26 cellular contexts compared by ENCODE assay signal in genomic region chr2:49860170-49860569, GRCh38.
"Had no signal": no experiment of that assay in that cellular context is flagged by ENCODE, and none has a peak within 500 bp of the region (broad histone marks: within the 10 kb centered on the region; RNA-seq: fewer than 3 reads in every experiment).

No MANE protein-coding gene starts in this region.

- H2AFZ ChIP-seq: neural progenitor cell had no signal

- ATAC-seq: naive thymus-derived CD8-positive, alpha-beta T cell; natural killer cell treated with Interleukin-12 subunit alpha and Interleukin-12 subunit beta and Interleukin-15 and Interleukin-18, amount 100 ng/mL, for 72 hours; pancreas; right lobe of liver; stimulated activated effector memory CD8-positive, alpha-beta T cell treated with anti-CD3 and anti-CD28 coated beads, Interleukin-12 subunit alpha, Interleukin-12 subunit beta, amount 100 ng/mL, for 72 hours; stimulated activated naive B cell treated with anti-CD40 and anti-IgM and Interleukin-4, amounts not matched to agents 10 μg/mL and 1 μg/mL and 100 μg/mL, for 72 hours had no signal

- H3K9me3 ChIP-seq: pancreas, prostate gland, right atrium auricular region, right lobe of liver, sigmoid colon, stomach, thoracic aorta, thyroid gland, tibial nerve, upper lobe of left lung, vagina had no signal

- H3K27ac ChIP-seq: neural progenitor cell, pancreas, prostate gland, right lobe of liver, sigmoid colon, stomach, thoracic aorta, thyroid gland, tibial nerve, upper lobe of left lung, vagina had no signal

- H3K36me3 ChIP-seq: neural progenitor cell, pancreas, prostate gland, right atrium auricular region, right lobe of liver, sigmoid colon, stomach, thoracic aorta, thyroid gland, tibial nerve, upper lobe of left lung, vagina had no signal

- H3K4me2 ChIP-seq: neural progenitor cell had no signal

- DNase-seq: naive thymus-derived CD8-positive, alpha-beta T cell; nephron progenitor cell; occipital lobe; pancreas; retina; right lobe of liver; sigmoid colon; small intestine; stimulated activated CD4-positive, alpha-beta T cell treated with anti-CD3 and anti-CD28 coated beads, Interleukin-15, amount 100 ng/mL, for 24 hours; stimulated activated CD4-positive, alpha-beta T cell treated with anti-CD3 and anti-CD28 coated beads, Interleukin-2, amount 100 ng/mL, for 24 hours; stimulated activated CD4-positive, alpha-beta T cell treated with anti-CD3 and anti-CD28 coated beads, Interleukin-2, amount 100 ng/mL, for 48 hours; stimulated activated CD4-positive, alpha-beta T cell treated with anti-CD3 and anti-CD28 coated beads, Interleukin-4, amount 100 ng/mL, for 24 hours; stimulated activated naive B cell treated with anti-CD40 and anti-IgM and Interleukin-4, amounts not matched to agents 10 μg/mL and 1 μg/mL and 100 μg/mL, for 72 hours; stimulated activated naive CD4-positive, alpha-beta T cell treated with Interleukin-2 at 50 U/mL for 16 hours; stomach; thyroid gland; trophoblast cell; upper lobe of left lung had no signal

- H3K4me1 ChIP-seq: neural progenitor cell, pancreas, prostate gland, right atrium auricular region, right lobe of liver, sigmoid colon, stomach, thyroid gland, tibial nerve, upper lobe of left lung, vagina had no signal

- H3K4me3 ChIP-seq: neural progenitor cell, pancreas, prostate gland, right atrium auricular region, right lobe of liver, sigmoid colon, stomach, thoracic aorta, thyroid gland, tibial nerve, upper lobe of left lung, vagina had no signal

- H3K27me3 ChIP-seq: neural progenitor cell, pancreas, right atrium auricular region, right lobe of liver, sigmoid colon, stomach, thyroid gland, tibial nerve, upper lobe of left lung, vagina had no signal

- H3K9ac ChIP-seq: neural progenitor cell had no signal
